ENCODE assay signal across 8 cellular contexts in genomic region chr3:184371570-184372018, GRCh38. TPM values are rescaled to one million over a fixed set of nuclear protein-coding genes. Genes with fewer than 3 reads are reported as not detected.
DNase-seq lines count a peak whose midpoint lies in the region; ATAC-seq and TF ChIP-seq lines count a peak whose summit lies in the region.

No MANE protein-coding gene starts in this region.

- H3K27ac ChIP-seq in PC-9 (no peak overlapping the region), neural progenitor cell (no peak overlapping the region), upper lobe of left lung (no peak overlapping the region)

- H3K36me3 Mint-ChIP-seq in activated T-helper 1 cell treated with anti-CD3 and anti-CD28 coated beads, Interleukin-12 subunit alpha, Interleukin-12 subunit beta, Interleukin-2, Interleukin-4 antibody, amounts not matched to agents 30 ng/mL and 10 ng/mL and 1 ng/mL, durations not matched to agents 14 hours and 24 hours and 36 hours (ENCODE audit: low read depth), result peaks cover 31% of the 10 kb centered on the region
- peaks cover 18% of the 10 kb centered on the region for H3K36me3 Mint-ChIP-seq in neural progenitor cell

- peak; percentile 97 for DNase-seq in COR-L47 (lab: John Stamatoyannopoulos, UW)
- DNase-seq in LNCaP clone FGC (ENCODE audit: low read depth), result peak; percentile 94
- DNase-seq in PC-9, result peak; percentile 84 to 89
- DNase-seq in activated T-helper 1 cell treated with anti-CD3 and anti-CD28 coated beads, Interleukin-12 subunit alpha, Interleukin-12 subunit beta, Interleukin-2, Interleukin-4 antibody, amounts not matched to agents 30 ng/mL and 10 ng/mL and 1 ng/mL, durations not matched to agents 14 hours and 24 hours and 36 hours (ENCODE audit: low spot score), result peak; percentile 44
- peak; percentile 89 for DNase-seq in fibroblast of peridontal ligament (ENCODE audit: extremely low read depth)
- peak; percentile 86 for DNase-seq in neural progenitor cell (ENCODE audit: low spot score)
- peak in 1 of 2 donors; percentile 87 for DNase-seq in upper lobe of left lung

- H3F3A ChIP-seq in PC-9 (ENCODE audit: insufficient read depth, low read depth) (peaks cover 52% of the 10 kb centered on the region), neural progenitor cell (ENCODE audit: low read depth) (peaks cover 32% of the 10 kb centered on the region)

- H4K20me1 ChIP-seq in PC-9 (ENCODE audit: insufficient read depth) (peaks cover 14% of the 10 kb centered on the region), neural progenitor cell (ENCODE audit: low read depth) (peaks cover 38% of the 10 kb centered on the region)

- intact Hi-C loops in PC-9 (cut with micrococcal nuclease; ENCODE audit: unreplicated experiment), result loop anchor here (1.0 to 5.0 kb wide), 6 partner anchors 46 to 431 kb away; no protein-coding TSS in a partner anchor
- intact Hi-C loops in activated T-helper 1 cell treated with anti-CD3 and anti-CD28 coated beads, Interleukin-12 subunit alpha, Interleukin-12 subunit beta, Interleukin-2, Interleukin-4 antibody, amounts not matched to agents 30 ng/mL and 10 ng/mL and 1 ng/mL, durations not matched to agents 14 hours and 24 hours and 36 hours (cut with micrococcal nuclease), result loop anchor here (1.0 kb wide), 2 partner anchors 142 to 173 kb away; no protein-coding TSS in a partner anchor

- H3K4me3 Mint-ChIP-seq in activated T-helper 1 cell treated with anti-CD3 and anti-CD28 coated beads, Interleukin-12 subunit alpha, Interleukin-12 subunit beta, Interleukin-2, Interleukin-4 antibody, amounts not matched to agents 30 ng/mL and 10 ng/mL and 1 ng/mL, durations not matched to agents 14 hours and 24 hours and 36 hours, result no peak overlapping the region
- no peak overlapping the region for H3K4me3 Mint-ChIP-seq in neural progenitor cell

- H3K79me2 ChIP-seq in PC-9 (ENCODE audit: low read depth), result no peaks in the 10 kb centered on the region
- no peaks in the 10 kb centered on the region for H3K79me2 ChIP-seq in neural progenitor cell (ENCODE audit: low read depth)

- H3K4me3 ChIP-seq in LNCaP clone FGC (ENCODE audit: low read depth, low read length) (no peak overlapping the region), PC-9 (no peak overlapping the region), neural progenitor cell (no peak overlapping the region), upper lobe of left lung (no peak overlapping the region)

- no peak for TF ChIP-seq POLR2A in upper lobe of left lung (IDR thresholded peaks at IDR 0.05)

- CTCF ChIA-PET in PC-9 (lab: Charles Lee), result interaction anchor here (0.6 to 3.8 kb wide), 24 partner anchors 10 to 406 kb away, joined by 3 to 75 read pairs (median 4); partner anchors contain the start of genes CLCN2 and POLR2H

- H3K27me3 Mint-ChIP-seq in activated T-helper 1 cell treated with anti-CD3 and anti-CD28 coated beads, Interleukin-12 subunit alpha, Interleukin-12 subunit beta, Interleukin-2, Interleukin-4 antibody, amounts not matched to agents 30 ng/mL and 10 ng/mL and 1 ng/mL, durations not matched to agents 14 hours and 24 hours and 36 hours (ENCODE audit: insufficient read depth), result peaks cover 20% of the 10 kb centered on the region
- H3K27me3 Mint-ChIP-seq in neural progenitor cell (ENCODE audit: insufficient read depth, low read depth), result peaks cover 19% of the 10 kb centered on the region

- no peaks in the 10 kb centered on the region for H3K4me1 ChIP-seq in PC-9 (replicated peaks; ENCODE audit: insufficient read depth)
- no peaks in the 10 kb centered on the region for H3K4me1 ChIP-seq in neural progenitor cell
- peaks cover 8 to 14% (median 9%) of the 10 kb centered on the region in 4 donors for H3K4me1 ChIP-seq in upper lobe of left lung

- H3K9ac ChIP-seq in neural progenitor cell, result no peak overlapping the region

- no peak for TF ChIP-seq EP300 in upper lobe of left lung (IDR thresholded peaks at IDR 0.05)

- WGBS in upper lobe of left lung, 2 donors, result 49 to 60% methylated on average over 4 to 5 of the region's 5 CpGs

- POLR2A ChIA-PET in PC-9 (lab: Charles Lee; ENCODE audit: unreplicated experiment), result interaction anchor here (0.5 to 0.9 kb wide), 8 partner anchors 9 to 285 kb away, joined by 3 to 15 read pairs (median 4); no protein-coding TSS in a partner anchor

- peaks cover 35% of the 10 kb centered on the region for H3K27me3 ChIP-seq in PC-9 (ENCODE audit: insufficient read depth, low read depth)
- no peaks in the 10 kb centered on the region for H3K27me3 ChIP-seq in neural progenitor cell
- H3K27me3 ChIP-seq in upper lobe of left lung, result no peaks in the 10 kb centered on the region

- no peaks in the 10 kb centered on the region for H3K9me3 Mint-ChIP-seq in activated T-helper 1 cell treated with anti-CD3 and anti-CD28 coated beads, Interleukin-12 subunit alpha, Interleukin-12 subunit beta, Interleukin-2, Interleukin-4 antibody, amounts not matched to agents 30 ng/mL and 10 ng/mL and 1 ng/mL, durations not matched to agents 14 hours and 24 hours and 36 hours
- no peaks in the 10 kb centered on the region for H3K9me3 Mint-ChIP-seq in neural progenitor cell

- no TSS peak for BruUV-seq in PC-9 (replicated peaks; lab: Mats Ljungman, UMichigan)

- no peak overlapping the region for H3K4me2 ChIP-seq in PC-9
- no peak overlapping the region for H3K4me2 ChIP-seq in neural progenitor cell

- no peaks in the 10 kb centered on the region for H3K9me3 ChIP-seq in PC-9 (ENCODE audit: insufficient read depth, low read depth)
- no peaks in the 10 kb centered on the region for H3K9me3 ChIP-seq in neural progenitor cell (ENCODE audit: low read depth)
- no peaks in the 10 kb centered on the region for H3K9me3 ChIP-seq in upper lobe of left lung

- ATAC-seq in GM21423 (IDR thresholded peaks at IDR 0.05; ENCODE audit: unreplicated experiment), result peak; percentile 74
- peak; percentile 88 to 92 for ATAC-seq in upper lobe of left lung (ENCODE audit: low FRiP score in 2 of 2)

- H2AFZ ChIP-seq in PC-9 (no peak overlapping the region), neural progenitor cell (replicated peaks) (no peak overlapping the region)

- H3K9me2 ChIP-seq in PC-9 (ENCODE audit: insufficient read depth), result no peaks in the 10 kb centered on the region

- TF ChIP-seq CTCF in LNCaP clone FGC (IDR thresholded peaks at IDR 0.05; ENCODE audit: control insufficient read depth, extremely low read depth, insufficient read depth) (peak; percentile 99), PC-9 (conservative IDR thresholded peaks at IDR 0.05) (peak; percentile 99), neural progenitor cell (IDR thresholded peaks at IDR 0.05) (peak; percentile 79), upper lobe of left lung (IDR thresholded peaks at IDR 0.05) (peak; percentile 88 to 95 (median 90))

- peaks cover 11% of the 10 kb centered on the region for H3K4me1 Mint-ChIP-seq in activated T-helper 1 cell treated with anti-CD3 and anti-CD28 coated beads, Interleukin-12 subunit alpha, Interleukin-12 subunit beta, Interleukin-2, Interleukin-4 antibody, amounts not matched to agents 30 ng/mL and 10 ng/mL and 1 ng/mL, durations not matched to agents 14 hours and 24 hours and 36 hours (ENCODE audit: low read depth)
- H3K4me1 Mint-ChIP-seq in neural progenitor cell, result peaks cover 15% of the 10 kb centered on the region

- H3K36me3 ChIP-seq in PC-9 (ENCODE audit: low read depth) (peaks cover 12% of the 10 kb centered on the region), neural progenitor cell (no peaks in the 10 kb centered on the region), upper lobe of left lung (peaks cover 0 to 30% (median 15%) of the 10 kb centered on the region in 4 donors)

- no peak overlapping the region for H3K27ac Mint-ChIP-seq in activated T-helper 1 cell treated with anti-CD3 and anti-CD28 coated beads, Interleukin-12 subunit alpha, Interleukin-12 subunit beta, Interleukin-2, Interleukin-4 antibody, amounts not matched to agents 30 ng/mL and 10 ng/mL and 1 ng/mL, durations not matched to agents 14 hours and 24 hours and 36 hours
- no peak overlapping the region for H3K27ac Mint-ChIP-seq in neural progenitor cell

RNA-seq across cellular contexts. Expression of gene THPO, which starts 6.4 kb away (rescaled TPM):
- total RNA-seq in PC-9 (2021) (not detected in 2 replicates), neural progenitor cell (ENCODE audit: low replicate concordance) (0.31 and 2.3 TPM in 2 replicates), upper lobe of left lung (under 1 TPM in 2 of 6 donors, not detected in 4; 0.14 to 0.84 TPM)
- total RNA-seq in activated T-helper 1 cell treated with anti-CD3 and anti-CD28 coated beads, Interleukin-12 subunit alpha, Interleukin-12 subunit beta, Interleukin-2, Interleukin-4 antibody, amounts not matched to agents 30 ng/mL and 10 ng/mL and 1 ng/mL, durations not matched to agents 14 hours and 24 hours and 36 hours, result not detected in 2 replicates

RNA-seq across cellular contexts. Expression of gene CHRD, which starts 8.3 kb away (rescaled TPM):
- total RNA-seq in PC-9 (2021), result not detected in 2 replicates
- not detected in 2 replicates for total RNA-seq in activated T-helper 1 cell treated with anti-CD3 and anti-CD28 coated beads, Interleukin-12 subunit alpha, Interleukin-12 subunit beta, Interleukin-2, Interleukin-4 antibody, amounts not matched to agents 30 ng/mL and 10 ng/mL and 1 ng/mL, durations not matched to agents 14 hours and 24 hours and 36 hours
- total RNA-seq in neural progenitor cell (ENCODE audit: low replicate concordance), result 2.3 and 6.8 TPM in 2 replicates
- total RNA-seq in upper lobe of left lung, result 10 to 100 TPM in 1 of 6 donors, 1 to 10 TPM in 5; 2.1 to 40.9 (median 4.3) TPM

RNA-seq across cellular contexts. Expression of gene POLR2H, which starts 10.1 kb away (rescaled TPM):
- total RNA-seq in PC-9 (2021) (153 and 167 TPM in 2 replicates), neural progenitor cell (ENCODE audit: low replicate concordance) (128 and 173 TPM in 2 replicates), upper lobe of left lung (100 to 1,000 TPM in 1 of 6 donors, 10 to 100 TPM in 5; 41.4 to 235 (median 66.2) TPM)
- total RNA-seq in activated T-helper 1 cell treated with anti-CD3 and anti-CD28 coated beads, Interleukin-12 subunit alpha, Interleukin-12 subunit beta, Interleukin-2, Interleukin-4 antibody, amounts not matched to agents 30 ng/mL and 10 ng/mL and 1 ng/mL, durations not matched to agents 14 hours and 24 hours and 36 hours, result 145 and 151 TPM in 2 replicates

RNA-seq across cellular contexts. Expression of gene CLCN2, which starts 10.2 kb away (rescaled TPM):
- total RNA-seq in PC-9 (2021) (27.1 and 33.0 TPM in 2 replicates), neural progenitor cell (ENCODE audit: low replicate concordance) (16.5 and 38.2 TPM in 2 replicates), upper lobe of left lung (10 to 100 TPM in 1 of 6 donors, 1 to 10 TPM in 5; 3.0 to 14.7 (median 5.3) TPM)
- 5.2 and 6.6 TPM in 2 replicates for total RNA-seq in activated T-helper 1 cell treated with anti-CD3 and anti-CD28 coated beads, Interleukin-12 subunit alpha, Interleukin-12 subunit beta, Interleukin-2, Interleukin-4 antibody, amounts not matched to agents 30 ng/mL and 10 ng/mL and 1 ng/mL, durations not matched to agents 14 hours and 24 hours and 36 hours

RNA-seq across cellular contexts. Expression of gene FAM131A, which starts 34.2 kb away (rescaled TPM):
- total RNA-seq in PC-9 (2021) (25.5 and 28.2 TPM in 2 replicates), neural progenitor cell (ENCODE audit: low replicate concordance) (17.2 and 37.7 TPM in 2 replicates), upper lobe of left lung (10 to 100 TPM; 14.8 to 52.7 (median 25.2) TPM)
- total RNA-seq in activated T-helper 1 cell treated with anti-CD3 and anti-CD28 coated beads, Interleukin-12 subunit alpha, Interleukin-12 subunit beta, Interleukin-2, Interleukin-4 antibody, amounts not matched to agents 30 ng/mL and 10 ng/mL and 1 ng/mL, durations not matched to agents 14 hours and 24 hours and 36 hours, result 7.5 and 9.2 TPM in 2 replicates
